In the genomic region with DNA sequence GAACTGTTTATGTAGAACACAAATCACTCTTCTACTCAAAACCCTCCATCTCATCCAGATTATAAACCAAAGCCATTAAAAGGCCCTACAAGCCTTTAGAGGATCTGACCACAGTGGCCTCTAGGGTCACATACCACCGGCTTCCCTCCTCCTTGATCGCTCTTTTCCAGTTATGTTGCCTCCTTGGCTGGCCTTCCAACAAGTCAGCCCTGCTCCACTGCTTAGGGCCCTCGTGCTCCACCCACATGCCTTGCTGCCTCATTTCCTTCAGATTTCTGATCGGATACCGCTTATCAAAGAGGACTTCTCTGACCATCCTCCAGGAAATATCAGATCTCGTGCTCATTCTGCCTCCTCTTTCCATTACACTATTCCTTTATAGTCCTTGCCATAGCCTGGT, we compare ENCODE assay signal across 2 cellular contexts.
TF ChIP-seq lines count a peak whose summit lies in the region.

No MANE protein-coding gene starts in this region.

TF ChIP-seq in SK-N-SH, 30 proteins besides CTCF, POLR2A, EP300 and RAD21 (continued from another document):
- TF ChIP-seq ELF1 (IDR thresholded peaks at IDR 0.05) (no peak), FOXM1 (IDR thresholded peaks at IDR 0.05; ENCODE audit: low read depth) (no peak), SMC3 (IDR thresholded peaks at IDR 0.05; ENCODE audit: low read depth, low read length) (no peak), IRF3 (IDR thresholded peaks at IDR 0.05; ENCODE audit: low read depth, low read length) (no peak), MXI1 (IDR thresholded peaks at IDR 0.05; ENCODE audit: low read depth, low read length) (no peak), CHD2 (IDR thresholded peaks at IDR 0.05; ENCODE audit: low read length, partially characterized antibody) (no peak), MEF2A (IDR thresholded peaks at IDR 0.05; ENCODE audit: borderline replicate concordance, low read depth) (no peak), NFIC (IDR thresholded peaks at IDR 0.05; ENCODE audit: borderline replicate concordance) (no peak), GATA2 (CRISPR knock-in tag; IDR thresholded peaks at IDR 0.05) (no peak), REST (IDR thresholded peaks at IDR 0.05; ENCODE audit: low read depth, low read length) (no peak)
- TF ChIP-seq, protein P1, sequence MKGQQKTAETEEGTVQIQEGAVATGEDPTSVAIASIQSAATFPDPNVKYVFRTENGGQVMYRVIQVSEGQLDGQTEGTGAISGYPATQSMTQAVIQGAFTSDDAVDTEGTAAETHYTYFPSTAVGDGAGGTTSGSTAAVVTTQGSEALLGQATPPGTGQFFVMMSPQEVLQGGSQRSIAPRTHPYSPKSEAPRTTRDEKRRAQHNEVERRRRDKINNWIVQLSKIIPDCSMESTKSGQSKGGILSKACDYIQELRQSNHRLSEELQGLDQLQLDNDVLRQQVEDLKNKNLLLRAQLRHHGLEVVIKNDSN (IDR thresholded peaks at IDR 0.05; ENCODE audit: borderline replicate concordance, low read depth): no peak
- TF ChIP-seq, protein P2, sequence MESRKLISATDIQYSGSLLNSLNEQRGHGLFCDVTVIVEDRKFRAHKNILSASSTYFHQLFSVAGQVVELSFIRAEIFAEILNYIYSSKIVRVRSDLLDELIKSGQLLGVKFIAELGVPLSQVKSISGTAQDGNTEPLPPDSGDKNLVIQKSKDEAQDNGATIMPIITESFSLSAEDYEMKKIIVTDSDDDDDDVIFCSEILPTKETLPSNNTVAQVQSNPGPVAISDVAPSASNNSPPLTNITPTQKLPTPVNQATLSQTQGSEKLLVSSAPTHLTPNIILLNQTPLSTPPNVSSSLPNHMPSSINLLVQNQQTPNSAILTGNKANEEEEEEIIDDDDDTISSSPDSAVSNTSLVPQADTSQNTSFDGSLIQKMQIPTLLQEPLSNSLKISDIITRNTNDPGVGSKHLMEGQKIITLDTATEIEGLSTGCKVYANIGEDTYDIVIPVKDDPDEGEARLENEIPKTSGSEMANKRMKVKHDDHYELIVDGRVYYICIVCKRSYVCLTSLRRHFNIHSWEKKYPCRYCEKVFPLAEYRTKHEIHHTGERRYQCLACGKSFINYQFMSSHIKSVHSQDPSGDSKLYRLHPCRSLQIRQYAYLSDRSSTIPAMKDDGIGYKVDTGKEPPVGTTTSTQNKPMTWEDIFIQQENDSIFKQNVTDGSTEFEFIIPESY (IDR thresholded peaks at IDR 0.05; ENCODE audit: borderline replicate concordance, low read depth): no peak

TF ChIP-seq in SK-N-SH treated with all-trans-retinoic acid at 6 μM for 48 hours, 23 proteins besides CTCF, POLR2A, EP300 and RAD21 (continued from another document):
- TF ChIP-seq, protein P3, sequence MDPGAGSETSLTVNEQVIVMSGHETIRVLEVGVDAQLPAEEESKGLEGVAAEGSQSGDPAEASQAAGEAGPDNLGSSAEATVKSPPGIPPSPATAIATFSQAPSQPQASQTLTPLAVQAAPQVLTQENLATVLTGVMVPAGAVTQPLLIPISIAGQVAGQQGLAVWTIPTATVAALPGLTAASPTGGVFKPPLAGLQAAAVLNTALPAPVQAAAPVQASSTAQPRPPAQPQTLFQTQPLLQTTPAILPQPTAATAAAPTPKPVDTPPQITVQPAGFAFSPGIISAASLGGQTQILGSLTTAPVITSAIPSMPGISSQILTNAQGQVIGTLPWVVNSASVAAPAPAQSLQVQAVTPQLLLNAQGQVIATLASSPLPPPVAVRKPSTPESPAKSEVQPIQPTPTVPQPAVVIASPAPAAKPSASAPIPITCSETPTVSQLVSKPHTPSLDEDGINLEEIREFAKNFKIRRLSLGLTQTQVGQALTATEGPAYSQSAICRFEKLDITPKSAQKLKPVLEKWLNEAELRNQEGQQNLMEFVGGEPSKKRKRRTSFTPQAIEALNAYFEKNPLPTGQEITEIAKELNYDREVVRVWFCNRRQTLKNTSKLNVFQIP (CRISPR knock-in tag; IDR thresholded peaks at IDR 0.05; ENCODE audit: borderline replicate concordance, low read depth): no peak
- TF ChIP-seq RARB (CRISPR knock-in tag; IDR thresholded peaks at IDR 0.05) (no peak), ZFP3 (CRISPR knock-in tag; IDR thresholded peaks at IDR 0.05) (no peak), TSHZ2 (CRISPR knock-in tag; IDR thresholded peaks at IDR 0.05) (no peak), SNAI2 (CRISPR knock-in tag; IDR thresholded peaks at IDR 0.05) (no peak), ISL1 (CRISPR knock-in tag; IDR thresholded peaks at IDR 0.05) (no peak), CSDC2 (CRISPR knock-in tag; IDR thresholded peaks at IDR 0.05) (no peak), BACH2 (CRISPR knock-in tag; IDR thresholded peaks at IDR 0.05; ENCODE audit: borderline replicate concordance) (no peak), ZNF8 (CRISPR knock-in tag; IDR thresholded peaks at IDR 0.05) (no peak), PPARA (CRISPR knock-in tag; IDR thresholded peaks at IDR 0.05; ENCODE audit: borderline replicate concordance) (no peak), OSR1 (CRISPR knock-in tag; IDR thresholded peaks at IDR 0.05) (no peak)
- TF ChIP-seq, protein P4, sequence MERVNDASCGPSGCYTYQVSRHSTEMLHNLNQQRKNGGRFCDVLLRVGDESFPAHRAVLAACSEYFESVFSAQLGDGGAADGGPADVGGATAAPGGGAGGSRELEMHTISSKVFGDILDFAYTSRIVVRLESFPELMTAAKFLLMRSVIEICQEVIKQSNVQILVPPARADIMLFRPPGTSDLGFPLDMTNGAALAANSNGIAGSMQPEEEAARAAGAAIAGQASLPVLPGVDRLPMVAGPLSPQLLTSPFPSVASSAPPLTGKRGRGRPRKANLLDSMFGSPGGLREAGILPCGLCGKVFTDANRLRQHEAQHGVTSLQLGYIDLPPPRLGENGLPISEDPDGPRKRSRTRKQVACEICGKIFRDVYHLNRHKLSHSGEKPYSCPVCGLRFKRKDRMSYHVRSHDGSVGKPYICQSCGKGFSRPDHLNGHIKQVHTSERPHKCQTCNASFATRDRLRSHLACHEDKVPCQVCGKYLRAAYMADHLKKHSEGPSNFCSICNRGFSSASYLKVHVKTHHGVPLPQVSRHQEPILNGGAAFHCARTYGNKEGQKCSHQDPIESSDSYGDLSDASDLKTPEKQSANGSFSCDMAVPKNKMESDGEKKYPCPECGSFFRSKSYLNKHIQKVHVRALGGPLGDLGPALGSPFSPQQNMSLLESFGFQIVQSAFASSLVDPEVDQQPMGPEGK (CRISPR knock-in tag; IDR thresholded peaks at IDR 0.05; ENCODE audit: borderline replicate concordance): no peak
